Comparison of ENCODE assay signal across 10 cellular contexts in the genomic region with DNA sequence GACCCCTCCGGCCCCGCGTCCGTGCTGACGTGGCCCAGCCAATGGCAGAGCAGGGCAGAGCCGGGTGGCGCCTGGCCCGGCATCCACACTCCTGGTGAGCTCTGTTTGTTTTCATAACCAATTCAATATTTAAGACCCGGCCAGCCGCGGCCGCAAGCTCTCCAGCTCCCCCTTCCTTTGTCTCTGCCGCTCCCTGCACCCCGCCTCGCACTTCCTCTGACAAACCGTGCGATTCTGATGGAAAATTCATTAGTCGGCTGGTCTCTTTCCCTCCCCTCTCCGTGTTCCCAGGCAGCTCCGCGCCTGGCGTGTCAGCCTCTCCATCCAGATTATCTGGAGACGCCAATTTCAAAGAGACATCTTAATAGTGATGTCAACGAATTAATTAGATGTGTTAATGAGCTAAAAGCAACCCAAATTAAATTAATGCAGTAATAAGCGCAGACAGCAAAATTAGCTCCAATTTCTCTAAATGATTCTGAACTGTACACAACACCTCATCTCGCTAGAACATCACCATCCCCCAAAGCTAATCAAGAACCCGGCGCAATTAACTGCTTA. TPM values are rescaled to one million over a fixed set of nuclear protein-coding genes. Genes with fewer than 3 reads are reported as not detected.
A peak's percentile ranks its signal among the peaks of the same experiment; 100 is the strongest.
DNase-seq lines count a peak whose midpoint lies in the region; ATAC-seq lines count a peak whose summit lies in the region.
"Had no signal": no experiment of that assay in that cellular context is flagged by ENCODE, and none has a peak within 500 bp of the region (broad histone marks: within the 10 kb centered on the region; RNA-seq: fewer than 3 reads in every experiment).

No MANE protein-coding gene starts in this region.

- H3K36me3 ChIP-seq in mesendoderm (ENCODE audit: control insufficient read depth, insufficient read depth, low read length) = no peaks in the 10 kb centered on the region
- H3K36me3 ChIP-seq: esophagus squamous epithelium had no signal

- H3K4ac ChIP-seq in mesendoderm (ENCODE audit: low read depth, low read length) = no peak overlapping the region

- no peak overlapping the region for H3K9ac ChIP-seq in mesendoderm (ENCODE audit: low read length)

- H3K4me1 ChIP-seq in mesendoderm (ENCODE audit: control insufficient read depth, low read depth, low read length) = no peaks in the 10 kb centered on the region

- WGBS in mesendoderm (ENCODE audit: extremely low coverage, insufficient coverage, low lambda C conversion rate) = no CpG with 5 or more reads among the region's 28 CpGs

- H4K5ac ChIP-seq in mesendoderm (ENCODE audit: low read length) = no peak overlapping the region

- H3K27me3 ChIP-seq in mesendoderm (ENCODE audit: insufficient read depth, low read length, poor library complexity) = peaks cover 11% of the 10 kb centered on the region

- H3K4me2 ChIP-seq in mesendoderm (ENCODE audit: low read length) = no peak overlapping the region

- DNase-seq in DMS79 (lab: John Stamatoyannopoulos, UW) (peak; percentile 32), NCI-H1092 (lab: John Stamatoyannopoulos, UW) (peak; percentile 46), astrocyte of the hippocampus (ENCODE audit: low read depth, low spot score) (peak; percentile 86), mesendoderm (peak; percentile 41), NCI-H187 treated with DMSO at 0.1 percent for 48 hours (lab: John Stamatoyannopoulos, UW) (no peak), posterior vena cava (ENCODE audit: low spot score) (no peak), NCI-H774 (lab: John Stamatoyannopoulos, UW) (no peak)
- DNase-seq: activated B cell treated with CpG ODN at 0.5 μM for 24 hours, esophagus squamous epithelium had no signal

- H2BK120ac ChIP-seq in mesendoderm (ENCODE audit: low read depth, low read length) = no peak overlapping the region

- no peak overlapping the region for H3K18ac ChIP-seq in mesendoderm (ENCODE audit: low read length)

- H3K23ac ChIP-seq in mesendoderm (ENCODE audit: low read length) = no peak overlapping the region

- H2BK15ac ChIP-seq in mesendoderm (replicated peaks; ENCODE audit: low read depth) = no peak overlapping the region

- H4K8ac ChIP-seq in mesendoderm (ENCODE audit: low read depth, low read length) = no peak overlapping the region

- intact Hi-C loops in posterior vena cava (cut with DNase I) = loop anchor here in 1 of 2 donors (1.0 to 2.0 kb wide), 2 partner anchors 21 to 57 kb away; no protein-coding TSS in a partner anchor

- no peak overlapping the region for H3K4me3 ChIP-seq in mesendoderm (ENCODE audit: low read length)
- H3K4me3 ChIP-seq: esophagus squamous epithelium had no signal

- H3K79me1 ChIP-seq in mesendoderm (ENCODE audit: low read length) = no peaks in the 10 kb centered on the region

- H2AK5ac ChIP-seq in mesendoderm (ENCODE audit: low read length) = no peak overlapping the region

- no peak overlapping the region for H2BK5ac ChIP-seq in mesendoderm (ENCODE audit: low read length)

- ATAC-seq in HG03135 (IDR thresholded peaks at IDR 0.05; ENCODE audit: unreplicated experiment) = no peak

- no peak overlapping the region for H3K56ac ChIP-seq in mesendoderm (ENCODE audit: low read length)

- no peaks in the 10 kb centered on the region for H3K79me2 ChIP-seq in mesendoderm (ENCODE audit: control insufficient read depth, insufficient read depth, low read length)

- H3K27ac ChIP-seq in mesendoderm (ENCODE audit: low read depth, low read length) = no peak overlapping the region
- H3K27ac ChIP-seq: esophagus squamous epithelium had no signal

RNA-seq across cellular contexts. Expression of gene MICALL2, which starts 55.3 kb away (rescaled TPM):
- polyA plus RNA-seq in mesendoderm (2013, experiment 1 of 2) = 4.0 TPM
- polyA plus RNA-seq in mesendoderm (2013, experiment 2 of 2) = 3.6 TPM
- total RNA-seq in posterior vena cava = 10 to 100 TPM; 33.3 to 38.5 TPM

Comparison
In these comparisons a context has a peak if more than half of its experiments do, and no peak if none do; other contexts are left out.
1. DNase-seq: peak in DMS79 (single experiment), NCI-H1092 (single experiment), astrocyte of the hippocampus (single experiment) and mesendoderm (single experiment); none in NCI-H187 treated with DMSO at 0.1 percent for 48 hours (single experiment), posterior vena cava (single experiment) and NCI-H774 (single experiment).